28 cellular contexts compared by ENCODE assay signal in genomic region chr5:149375434-149375833, GRCh38. TPM values are rescaled to one million over a fixed set of nuclear protein-coding genes. Genes with fewer than 3 reads are reported as not detected.
"Had no signal": no experiment of that assay in that cellular context is flagged by ENCODE, and none has a peak within 500 bp of the region (broad histone marks: within the 10 kb centered on the region; RNA-seq: fewer than 3 reads in every experiment).

No MANE protein-coding gene starts in this region.

- H3K27me3 ChIP-seq: heart left ventricle, neutrophil, stomach, suprapubic skin, transverse colon had no signal

- H3K27ac ChIP-seq: heart left ventricle, neutrophil, spleen, suprapubic skin, transverse colon had no signal

- H3K27ac Mint-ChIP-seq: naive thymus-derived CD4-positive, alpha-beta T cell had no signal

- H3K36me3 ChIP-seq: heart left ventricle, neutrophil, spleen, stomach, suprapubic skin, transverse colon had no signal

- H3K4me3 ChIP-seq: heart left ventricle, spleen, stomach, suprapubic skin, transverse colon had no signal

- H3K9me3 ChIP-seq: heart left ventricle, neutrophil, spleen, stomach, suprapubic skin, transverse colon had no signal

- DNase-seq: dermis blood vessel endothelial cell; erythroblast; foreskin melanocyte; heart left ventricle; hippocampal formation; kidney glomerular epithelial cell; mammary epithelial cell; naive thymus-derived CD4-positive, alpha-beta T cell; posterior cingulate gyrus; spleen; stimulated activated CD4-positive, alpha-beta T cell treated with anti-CD3 and anti-CD28 coated beads, Interleukin-15, amount 100 ng/mL, for 24 hours; stimulated activated CD4-positive, alpha-beta T cell treated with anti-CD3 and anti-CD28 coated beads, Interleukin-1b, Interleukin-23, amount 100 ng/mL, for 48 hours; stimulated activated naive CD4-positive, alpha-beta T cell; stomach; transverse colon had no signal

- ATAC-seq: heart left ventricle; left lobe of liver; naive thymus-derived CD4-positive, alpha-beta T cell; sciatic nerve had no signal

- H3K4me3 Mint-ChIP-seq: naive thymus-derived CD4-positive, alpha-beta T cell had no signal

- H3K27me3 Mint-ChIP-seq: naive thymus-derived CD4-positive, alpha-beta T cell had no signal

- H3K9me3 Mint-ChIP-seq: naive thymus-derived CD4-positive, alpha-beta T cell had no signal

RNA-seq across cellular contexts. Expression of gene IL17B, which starts 3.7 kb away (rescaled TPM):
- total RNA-seq: dermis blood vessel endothelial cell; endothelial cell of umbilical vein; glomerular endothelial cell; left lobe of liver; lower leg skin; mesenteric fat pad; mononuclear cell; naive thymus-derived CD4-positive, alpha-beta T cell; osteocyte; pulmonary artery endothelial cell; suprapubic skin; transverse colon; ureter had no signal
- polyA plus RNA-seq: endothelial cell of umbilical vein; mammary epithelial cell; naive thymus-derived CD4-positive, alpha-beta T cell; neural cell had no signal
